9 cellular contexts compared by ENCODE assay signal in the genomic region with DNA sequence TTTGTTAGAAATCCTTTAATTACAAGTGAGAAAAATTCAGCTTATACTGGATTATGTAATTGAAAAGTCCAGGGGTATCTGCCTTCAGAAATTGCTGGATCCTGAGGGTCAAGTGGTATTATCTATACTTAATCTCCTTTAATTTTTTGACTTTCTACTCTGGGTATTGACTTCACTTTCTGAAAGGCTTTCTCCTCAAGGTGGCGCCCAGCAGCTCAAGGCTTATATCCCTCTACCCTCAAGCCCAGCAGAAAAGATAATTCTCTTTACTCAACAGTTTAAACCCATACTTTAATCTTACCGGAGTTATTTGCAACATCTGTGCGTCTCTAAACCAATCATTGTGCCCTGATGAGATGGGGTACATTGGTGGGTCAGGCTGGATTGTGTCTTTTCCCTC.
DNase-seq lines count a peak whose midpoint lies in the region; ATAC-seq and TF ChIP-seq lines count a peak whose summit lies in the region.
"Had no signal": no experiment of that assay in that cellular context is flagged by ENCODE, and none has a peak within 500 bp of the region (broad histone marks: within the 10 kb centered on the region; RNA-seq: fewer than 3 reads in every experiment).

No MANE protein-coding gene starts in this region.

- H3K79me2 ChIP-seq in MM.1S (ENCODE audit: low read length): no peaks in the 10 kb centered on the region

- no peaks in the 10 kb centered on the region for H3K4me1 Mint-ChIP-seq in natural killer cell treated with Interleukin-12 subunit alpha and Interleukin-12 subunit beta and Interleukin-15 and Interleukin-18, amount 100 ng/mL, for 72 hours (ENCODE audit: low read depth in 2 of 2)

- H3K9me3 ChIP-seq in MM.1S (replicated peaks; ENCODE audit: insufficient read depth, low read length): no peaks in the 10 kb centered on the region
- no peaks in the 10 kb centered on the region for H3K9me3 ChIP-seq in ascending aorta

- H3K4me3 Mint-ChIP-seq in natural killer cell treated with Interleukin-12 subunit alpha and Interleukin-12 subunit beta and Interleukin-15 and Interleukin-18, amount 100 ng/mL, for 72 hours: no peak overlapping the region

- intact Hi-C loops in ascending aorta (cut with DNase I): no loop called here

- no peak overlapping the region for H3K4me2 ChIP-seq in MM.1S (ENCODE audit: low read depth, low read length)

- H3K36me3 ChIP-seq in MM.1S (replicated peaks; ENCODE audit: insufficient read depth, low read length): no peaks in the 10 kb centered on the region
- no peaks in the 10 kb centered on the region for H3K36me3 ChIP-seq in ascending aorta

- H3K27ac Mint-ChIP-seq in natural killer cell treated with Interleukin-12 subunit alpha and Interleukin-12 subunit beta and Interleukin-15 and Interleukin-18, amount 100 ng/mL, for 72 hours: no peak overlapping the region

- H3K9me2 ChIP-seq in MM.1S (replicated peaks; ENCODE audit: insufficient read depth, low read length): no peaks in the 10 kb centered on the region

- H2AFZ ChIP-seq in MM.1S (ENCODE audit: low read length): no peak overlapping the region

- H3K27ac ChIP-seq in MM.1S (ENCODE audit: low read length) (no peak overlapping the region), ascending aorta (no peak overlapping the region)

- DNase-seq in activated CD4-positive, alpha-beta T cell treated with anti-CD3 and anti-CD28 coated beads, Interleukin-2, amount 50 U/mL, for 48 hours: peak; percentile 3 to 20
- no peak for DNase-seq in activated CD4-positive, alpha-beta T cell treated with anti-CD3 and anti-CD28 coated beads for 1 hour
- DNase-seq in MM.1S: peak; percentile 27
- DNase-seq in cerebellar cortex (ENCODE audit: low spot score): peak; percentile 32
- peak; percentile 12 for DNase-seq in retinal pigment epithelial cell (ENCODE audit: low read depth)
- DNase-seq in NCI-H2107 (lab: John Stamatoyannopoulos, UW): no peak
- DNase-seq in natural killer cell treated with Interleukin-12 subunit alpha and Interleukin-12 subunit beta and Interleukin-15 and Interleukin-18, amount 100 ng/mL, for 72 hours (ENCODE audit: low spot score): no peak
- no peak for DNase-seq in ascending aorta (ENCODE audit: low spot score in 2 of 2)
- DNase-seq: activated effector memory CD4-positive, alpha-beta T cell treated with anti-CD3 and anti-CD28 coated beads, Interleukin-2, amount 50 U/mL, for 16 hours had no signal

- peaks cover 0 to 3% of the 10 kb centered on the region in 2 donors for H3K27me3 Mint-ChIP-seq in natural killer cell treated with Interleukin-12 subunit alpha and Interleukin-12 subunit beta and Interleukin-15 and Interleukin-18, amount 100 ng/mL, for 72 hours

- H4K20me1 ChIP-seq in MM.1S (ENCODE audit: insufficient read depth, low read length): no peaks in the 10 kb centered on the region

- no peak overlapping the region for H3K4me3 ChIP-seq in MM.1S (ENCODE audit: low read length)
- no peak overlapping the region for H3K4me3 ChIP-seq in retinal pigment epithelial cell (ENCODE audit: low read length)
- H3K4me3 ChIP-seq in ascending aorta: no peak overlapping the region

- H3K36me3 Mint-ChIP-seq in natural killer cell treated with Interleukin-12 subunit alpha and Interleukin-12 subunit beta and Interleukin-15 and Interleukin-18, amount 100 ng/mL, for 72 hours: no peaks in the 10 kb centered on the region

- no peaks in the 10 kb centered on the region for H3F3A ChIP-seq in MM.1S (ENCODE audit: insufficient read depth, low read length)

- no peaks in the 10 kb centered on the region for H3K9me3 Mint-ChIP-seq in natural killer cell treated with Interleukin-12 subunit alpha and Interleukin-12 subunit beta and Interleukin-15 and Interleukin-18, amount 100 ng/mL, for 72 hours

- TF ChIP-seq CTCF in MM.1S (IDR thresholded peaks at IDR 0.05; ENCODE audit: low read length): peak; percentile 27
- peak; percentile 75 for TF ChIP-seq CTCF in retinal pigment epithelial cell (conservative IDR thresholded peaks at IDR 0.05; ENCODE audit: low read depth, low read length)
- peak in 1 of 3 experiments; percentile 31 for TF ChIP-seq CTCF in ascending aorta (IDR thresholded peaks at IDR 0.05)

- ATAC-seq in natural killer cell treated with Interleukin-12 subunit alpha and Interleukin-12 subunit beta and Interleukin-15 and Interleukin-18, amount 100 ng/mL, for 72 hours: no peak

- H3K27me3 ChIP-seq in MM.1S (replicated peaks; ENCODE audit: insufficient read depth, low read length) (no peaks in the 10 kb centered on the region), ascending aorta (no peaks in the 10 kb centered on the region)

- no peak overlapping the region for H3K9ac ChIP-seq in MM.1S (ENCODE audit: low read length)

- H3K4me1 ChIP-seq in MM.1S (ENCODE audit: low read length) (no peaks in the 10 kb centered on the region), ascending aorta (no peaks in the 10 kb centered on the region)

Comparison
In these comparisons a context has a peak if more than half of its experiments do, and no peak if none do; other contexts are left out.
1. DNase-seq: peak in activated CD4-positive, alpha-beta T cell treated with anti-CD3 and anti-CD28 coated beads, Interleukin-2, amount 50 U/mL, for 48 hours (2 of 2), MM.1S (single experiment), cerebellar cortex (single experiment) and retinal pigment epithelial cell (single experiment); none in activated CD4-positive, alpha-beta T cell treated with anti-CD3 and anti-CD28 coated beads for 1 hour (single experiment), NCI-H2107 (single experiment), natural killer cell treated with Interleukin-12 subunit alpha and Interleukin-12 subunit beta and Interleukin-15 and Interleukin-18, amount 100 ng/mL, for 72 hours (single experiment) and ascending aorta (0 of 2).